9 cellular contexts compared by ENCODE assay signal in the genomic region with DNA sequence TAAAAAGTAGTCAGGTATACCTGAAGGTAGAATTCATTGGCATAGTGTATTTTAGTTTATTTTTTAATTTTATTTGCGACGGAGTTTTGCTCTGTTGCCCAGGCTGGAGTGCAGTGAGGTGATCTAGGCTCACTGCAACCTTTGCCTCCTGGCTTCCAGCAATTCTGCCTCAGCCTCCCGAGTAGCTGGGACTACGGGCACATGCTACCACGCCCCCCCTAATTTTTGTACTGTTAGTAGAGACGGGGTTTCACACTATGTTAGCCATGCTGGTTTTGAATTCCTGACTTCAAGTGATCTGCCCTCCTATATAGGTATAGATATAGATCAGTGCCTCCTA.
DNase-seq lines count a peak whose midpoint lies in the region; ATAC-seq and TF ChIP-seq lines count a peak whose summit lies in the region.
"Had no signal": no experiment of that assay in that cellular context is flagged by ENCODE, and none has a peak within 500 bp of the region (broad histone marks: within the 10 kb centered on the region; RNA-seq: fewer than 3 reads in every experiment).

No MANE protein-coding gene starts in this region.

- H3K4me2 ChIP-seq in DND-41 (ENCODE audit: insufficient read depth, low read length) = peak overlapping the region; percentile 64
- H3K4me2 ChIP-seq in Karpas-422 (ENCODE audit: low read depth, low read length, poor library complexity, severe bottlenecking) = peak overlapping the region; percentile 80
- peak overlapping the region; percentile 89 for H3K4me2 ChIP-seq in neural cell (ENCODE audit: low read length)

- no peaks in the 10 kb centered on the region for H4K20me1 ChIP-seq in DND-41 (ENCODE audit: insufficient read depth, low read length)
- H4K20me1 ChIP-seq in Karpas-422 (ENCODE audit: insufficient read depth, low read depth, low read length) = no peaks in the 10 kb centered on the region
- no peaks in the 10 kb centered on the region for H4K20me1 ChIP-seq in neural cell (ENCODE audit: insufficient read depth)

- TF ChIP-seq EP300 in neural cell (conservative IDR thresholded peaks at IDR 0.05; ENCODE audit: poor library complexity, severe bottlenecking) = no peak

- H3K27me3 ChIP-seq in DND-41 (ENCODE audit: insufficient read depth, low read length, poor library complexity) (no peaks in the 10 kb centered on the region), Karpas-422 (ENCODE audit: low read length) (no peaks in the 10 kb centered on the region), brain microvascular endothelial cell (replicated peaks) (no peaks in the 10 kb centered on the region), neural cell (ENCODE audit: insufficient read depth, low read depth, low read length) (peaks cover 5% of the 10 kb centered on the region)

- peaks cover 9% of the 10 kb centered on the region for H3F3A ChIP-seq in neural cell (ENCODE audit: insufficient read depth, low read length, poor library complexity, severe bottlenecking)

- H2AFZ ChIP-seq in DND-41 (ENCODE audit: low read depth, low read length) = no peak overlapping the region
- H2AFZ ChIP-seq in Karpas-422 (ENCODE audit: low read length) = no peak overlapping the region
- H2AFZ ChIP-seq in neural cell (ENCODE audit: low read depth, low read length) = no peak overlapping the region

- TF ChIP-seq CTCF in DND-41 (IDR thresholded peaks at IDR 0.05; ENCODE audit: borderline replicate concordance, extremely low read depth, low read length, poor library complexity, severe bottlenecking) (no peak), brain microvascular endothelial cell (IDR thresholded peaks at IDR 0.05; ENCODE audit: low read depth, low read length, missing control alignments) (no peak), neural cell (IDR thresholded peaks at IDR 0.05; ENCODE audit: poor library complexity, severe bottlenecking) (no peak)

- ATAC-seq in DND-41 (ENCODE audit: insufficient read depth, low read depth) = no peak
- no peak for ATAC-seq in GM19455 (IDR thresholded peaks at IDR 0.05; ENCODE audit: unreplicated experiment)
- no peak for ATAC-seq in HG03095 (IDR thresholded peaks at IDR 0.05; ENCODE audit: unreplicated experiment)

- H3K9me3 ChIP-seq in DND-41 (ENCODE audit: insufficient read depth, low read length, severe bottlenecking) = no peaks in the 10 kb centered on the region
- no peaks in the 10 kb centered on the region for H3K9me3 ChIP-seq in Karpas-422 (ENCODE audit: low read length)
- no peaks in the 10 kb centered on the region for H3K9me3 ChIP-seq in neural cell (ENCODE audit: low read length)

- H3K27ac ChIP-seq in DND-41 (ENCODE audit: low read length) = peak overlapping the region; percentile 99
- H3K27ac ChIP-seq in Karpas-422 (ENCODE audit: low read length) = peak overlapping the region; percentile 95
- H3K27ac ChIP-seq in brain microvascular endothelial cell = no peak overlapping the region
- H3K27ac ChIP-seq in neural cell (ENCODE audit: low read length) = no peak overlapping the region

- H3K79me2 ChIP-seq in DND-41 (ENCODE audit: insufficient read depth, low read length) = peaks cover 70% of the 10 kb centered on the region
- H3K79me2 ChIP-seq in Karpas-422 (ENCODE audit: low read length) = peaks cover 18% of the 10 kb centered on the region
- peaks cover 36% of the 10 kb centered on the region for H3K79me2 ChIP-seq in neural cell (replicated peaks; ENCODE audit: insufficient read depth, low read length)

- DNase-seq in DND-41 (peak; percentile 60), Karpas-422 (peak; percentile 55), brain microvascular endothelial cell (no peak), CD1c-positive myeloid dendritic cell (ENCODE audit: extremely low spot score) (no peak), ureter (ENCODE audit: low spot score) (no peak)
- DNase-seq: effector CD4-positive, alpha-beta T cell had no signal

- H3K9me2 ChIP-seq in Karpas-422 (replicated peaks; ENCODE audit: insufficient read depth, low read length) (no peaks in the 10 kb centered on the region), neural cell (ENCODE audit: insufficient read depth, low read length) (no peaks in the 10 kb centered on the region)

- TF ChIP-seq RAD21 in neural cell (conservative IDR thresholded peaks at IDR 0.05) = no peak

- peak overlapping the region; percentile 94 for H3K9ac ChIP-seq in DND-41 (ENCODE audit: low read depth, low read length)
- no peak overlapping the region for H3K9ac ChIP-seq in Karpas-422 (ENCODE audit: low read length)
- H3K9ac ChIP-seq in neural cell (ENCODE audit: low read length) = no peak overlapping the region

- H3K36me3 ChIP-seq in DND-41 (ENCODE audit: insufficient read depth, low read length) (no peaks in the 10 kb centered on the region; the same call in 1 of the 2 replicates), Karpas-422 (ENCODE audit: insufficient read depth, low read length) (0 out of 2 replicates have a peak, but pooled peaks cover 3% of the 10 kb centered on the region), brain microvascular endothelial cell (replicated peaks) (no peaks in the 10 kb centered on the region), neural cell (ENCODE audit: insufficient read depth, low read length) (no peaks in the 10 kb centered on the region)

- H3K4me1 ChIP-seq in DND-41 (ENCODE audit: insufficient read depth, low read length) (peaks cover 66% of the 10 kb centered on the region), Karpas-422 (ENCODE audit: low read length) (peaks cover 56% of the 10 kb centered on the region)

- H3K4me3 ChIP-seq in DND-41 (ENCODE audit: low read depth in 1 of 2, low read length in 2 of 2) = peak overlapping the region; percentile 45 to 64; a peak in 3 of 4 replicates
- H3K4me3 ChIP-seq in Karpas-422 (ENCODE audit: low read length) = peak overlapping the region; percentile 73
- H3K4me3 ChIP-seq in brain microvascular endothelial cell (ENCODE audit: low read depth, low read length) = peak overlapping the region; percentile 74
- peak overlapping the region; percentile 70 for H3K4me3 ChIP-seq in neural cell (ENCODE audit: low read length)

- in situ Hi-C loops in brain microvascular endothelial cell (cut with HindIII; ENCODE audit: low pct_ligation_motif_present, low sequenced_read_pairs) = no loop called here

TF ChIP-seq in neural cell, 6 proteins besides CTCF, POLR2A, EP300 and RAD21:
- TF ChIP-seq TAF1 (IDR thresholded peaks at IDR 0.05; ENCODE audit: low read depth) (no peak), POLR2AphosphoS5 (IDR thresholded peaks at IDR 0.05) (no peak), EZH2 (IDR thresholded peaks at IDR 0.05; ENCODE audit: borderline replicate concordance, insufficient read depth, low read length, poor library complexity, severe bottlenecking) (no peak), MXI1 (conservative IDR thresholded peaks at IDR 0.05; ENCODE audit: poor library complexity, severe bottlenecking) (no peak), SMC3 (conservative IDR thresholded peaks at IDR 0.05; ENCODE audit: poor library complexity) (no peak)
- TF ChIP-seq, protein P1, sequence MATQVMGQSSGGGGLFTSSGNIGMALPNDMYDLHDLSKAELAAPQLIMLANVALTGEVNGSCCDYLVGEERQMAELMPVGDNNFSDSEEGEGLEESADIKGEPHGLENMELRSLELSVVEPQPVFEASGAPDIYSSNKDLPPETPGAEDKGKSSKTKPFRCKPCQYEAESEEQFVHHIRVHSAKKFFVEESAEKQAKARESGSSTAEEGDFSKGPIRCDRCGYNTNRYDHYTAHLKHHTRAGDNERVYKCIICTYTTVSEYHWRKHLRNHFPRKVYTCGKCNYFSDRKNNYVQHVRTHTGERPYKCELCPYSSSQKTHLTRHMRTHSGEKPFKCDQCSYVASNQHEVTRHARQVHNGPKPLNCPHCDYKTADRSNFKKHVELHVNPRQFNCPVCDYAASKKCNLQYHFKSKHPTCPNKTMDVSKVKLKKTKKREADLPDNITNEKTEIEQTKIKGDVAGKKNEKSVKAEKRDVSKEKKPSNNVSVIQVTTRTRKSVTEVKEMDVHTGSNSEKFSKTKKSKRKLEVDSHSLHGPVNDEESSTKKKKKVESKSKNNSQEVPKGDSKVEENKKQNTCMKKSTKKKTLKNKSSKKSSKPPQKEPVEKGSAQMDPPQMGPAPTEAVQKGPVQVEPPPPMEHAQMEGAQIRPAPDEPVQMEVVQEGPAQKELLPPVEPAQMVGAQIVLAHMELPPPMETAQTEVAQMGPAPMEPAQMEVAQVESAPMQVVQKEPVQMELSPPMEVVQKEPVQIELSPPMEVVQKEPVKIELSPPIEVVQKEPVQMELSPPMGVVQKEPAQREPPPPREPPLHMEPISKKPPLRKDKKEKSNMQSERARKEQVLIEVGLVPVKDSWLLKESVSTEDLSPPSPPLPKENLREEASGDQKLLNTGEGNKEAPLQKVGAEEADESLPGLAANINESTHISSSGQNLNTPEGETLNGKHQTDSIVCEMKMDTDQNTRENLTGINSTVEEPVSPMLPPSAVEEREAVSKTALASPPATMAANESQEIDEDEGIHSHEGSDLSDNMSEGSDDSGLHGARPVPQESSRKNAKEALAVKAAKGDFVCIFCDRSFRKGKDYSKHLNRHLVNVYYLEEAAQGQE (IDR thresholded peaks at IDR 0.05; ENCODE audit: borderline replicate concordance) = no peak

Comparison
In these comparisons a context has a peak if more than half of its experiments do, and no peak if none do; other contexts are left out.
1. DNase-seq: peak in DND-41 (single experiment) and Karpas-422 (single experiment); none in brain microvascular endothelial cell (single experiment), CD1c-positive myeloid dendritic cell (single experiment) and ureter (single experiment).
2. H3K27ac ChIP-seq: peak in DND-41 (single experiment) and Karpas-422 (single experiment); none in brain microvascular endothelial cell (single experiment) and neural cell (single experiment).
3. Peak in every context shown above with its lines, with median percentiles within 50 percentile points of each other: H3K4me2 ChIP-seq and H3K4me3 ChIP-seq.